1 cellular context compared by ENCODE assay signal in the genomic region with DNA sequence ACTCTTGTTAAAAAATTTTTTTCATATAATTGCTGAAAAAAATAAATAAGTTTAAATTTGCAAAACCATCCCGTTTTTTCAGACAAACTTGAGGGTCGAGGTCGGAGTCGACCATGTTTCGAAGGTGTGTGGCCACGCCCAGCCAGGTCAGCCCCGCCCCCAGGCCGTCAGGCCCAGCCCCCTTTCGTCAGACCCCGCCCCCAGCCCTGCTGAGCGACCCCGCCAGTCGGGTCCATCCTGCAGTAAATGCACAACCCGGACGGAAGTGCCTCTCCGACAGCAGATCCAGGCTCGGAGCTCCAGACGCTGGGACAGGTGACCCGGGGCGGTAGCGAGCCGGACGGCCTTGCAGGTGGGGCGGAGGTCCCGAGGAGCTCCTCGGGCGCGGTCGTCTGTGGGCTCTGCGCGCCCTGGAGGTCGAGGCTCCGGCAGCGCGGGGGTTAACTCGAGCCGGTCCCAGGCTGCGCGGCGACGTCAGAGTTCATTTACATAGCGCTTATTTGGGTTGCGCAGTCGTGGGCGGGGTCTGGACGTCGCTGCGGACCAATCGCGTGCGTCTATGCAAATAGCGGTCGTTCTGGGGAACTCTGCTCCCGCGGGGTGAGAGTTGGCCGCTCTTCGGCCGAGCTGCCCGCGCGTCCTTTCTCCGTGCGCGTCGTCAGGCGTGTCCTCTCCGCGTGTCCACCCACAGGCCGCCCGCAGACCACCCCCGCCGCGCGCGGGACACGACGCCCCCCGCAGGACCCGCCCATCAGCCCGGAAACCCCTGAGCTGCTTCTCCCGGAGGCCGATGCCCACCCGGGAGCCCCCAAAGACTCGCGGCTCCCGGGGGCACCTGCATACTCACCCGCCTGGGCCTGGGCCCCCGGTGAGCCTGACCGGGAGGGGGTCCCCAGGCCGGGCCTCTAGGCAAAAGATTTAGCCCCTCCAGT.
TF ChIP-seq lines count a peak whose summit lies in the region.

A gene with protein sequence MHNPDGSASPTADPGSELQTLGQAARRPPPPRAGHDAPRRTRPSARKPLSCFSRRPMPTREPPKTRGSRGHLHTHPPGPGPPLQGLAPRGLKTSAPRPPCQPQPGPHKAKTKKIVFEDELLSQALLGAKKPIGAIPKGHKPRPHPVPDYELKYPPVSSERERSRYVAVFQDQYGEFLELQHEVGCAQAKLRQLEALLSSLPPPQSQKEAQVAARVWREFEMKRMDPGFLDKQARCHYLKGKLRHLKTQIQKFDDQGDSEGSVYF (plus strand): TSS at position 225 of the 932 bp plus-strand sequence. CDS start 22 bp downstream, at position 247.

TF ChIP-seq in HepG2, 621 proteins besides CTCF, POLR2A, EP300 and RAD21 (continued from another document and continues in another):
- TF ChIP-seq, protein P1, sequence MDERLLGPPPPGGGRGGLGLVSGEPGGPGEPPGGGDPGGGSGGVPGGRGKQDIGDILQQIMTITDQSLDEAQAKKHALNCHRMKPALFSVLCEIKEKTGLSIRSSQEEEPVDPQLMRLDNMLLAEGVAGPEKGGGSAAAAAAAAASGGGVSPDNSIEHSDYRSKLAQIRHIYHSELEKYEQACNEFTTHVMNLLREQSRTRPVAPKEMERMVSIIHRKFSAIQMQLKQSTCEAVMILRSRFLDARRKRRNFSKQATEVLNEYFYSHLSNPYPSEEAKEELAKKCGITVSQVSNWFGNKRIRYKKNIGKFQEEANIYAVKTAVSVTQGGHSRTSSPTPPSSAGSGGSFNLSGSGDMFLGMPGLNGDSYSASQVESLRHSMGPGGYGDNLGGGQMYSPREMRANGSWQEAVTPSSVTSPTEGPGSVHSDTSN (CRISPR knock-in tag; IDR thresholded peaks at IDR 0.05), result no peak
- TF ChIP-seq TBP (CRISPR knock-in tag; IDR thresholded peaks at IDR 0.05) (no peak), ZNF430 (CRISPR knock-in tag; IDR thresholded peaks at IDR 0.05) (peak; percentile 87), SIN3B (IDR thresholded peaks at IDR 0.05; ENCODE audit: low read length) (no peak), ZNF207 (IDR thresholded peaks at IDR 0.05; ENCODE audit: borderline replicate concordance) (no peak), CEBPG (CRISPR knock-in tag; IDR thresholded peaks at IDR 0.05) (peak; percentile 69), HHEX (CRISPR knock-in tag; IDR thresholded peaks at IDR 0.05) (no peak), ZMAT3 (CRISPR knock-in tag; conservative IDR thresholded peaks at IDR 0.05) (peak; percentile 64; the same call in 1 of the 2 replicates), KDM3A (CRISPR knock-in tag; IDR thresholded peaks at IDR 0.05; ENCODE audit: low read depth) (peak; percentile 58; the same call in 1 of the 2 replicates), HOXA5 (CRISPR knock-in tag; IDR thresholded peaks at IDR 0.05) (peak; percentile 80), ZNF451 (CRISPR knock-in tag; IDR thresholded peaks at IDR 0.05) (no peak), ZNF616 (CRISPR knock-in tag; IDR thresholded peaks at IDR 0.05; ENCODE audit: low read depth) (0 out of 2 replicates have a peak, but pooled peaks have one; percentile 57), IRX3 (CRISPR knock-in tag; IDR thresholded peaks at IDR 0.05; ENCODE audit: borderline replicate concordance, low read depth) (no peak), ZNF629 (CRISPR knock-in tag; conservative IDR thresholded peaks at IDR 0.05) (no peak), ZNF296 (CRISPR knock-in tag; conservative IDR thresholded peaks at IDR 0.05) (peak; percentile 83), MEF2D (CRISPR knock-in tag; IDR thresholded peaks at IDR 0.05) (peak; percentile 62; the same call in 1 of the 2 replicates), HOXA9 (CRISPR knock-in tag; IDR thresholded peaks at IDR 0.05; ENCODE audit: borderline replicate concordance) (peak; percentile 49; the same call in 1 of the 2 replicates), GPN1 (CRISPR knock-in tag; IDR thresholded peaks at IDR 0.05; ENCODE audit: borderline replicate concordance) (no peak), PCBP1 (IDR thresholded peaks at IDR 0.05; ENCODE audit: borderline replicate concordance, low read depth, low read length) (no peak), ZBTB7B (CRISPR knock-in tag; IDR thresholded peaks at IDR 0.05) (peak; percentile 64), TAF1 (CRISPR knock-in tag; IDR thresholded peaks at IDR 0.05) (peak; percentile 82), U2AF1 (optimal IDR thresholded peaks at IDR 0.05; ENCODE audit: low read depth, low read length) (no peak), ZNF558 (CRISPR knock-in tag; IDR thresholded peaks at IDR 0.05; ENCODE audit: borderline replicate concordance) (peak; percentile 81; the same call in 1 of the 2 replicates), BORCS8-MEF2B (CRISPR knock-in tag; IDR thresholded peaks at IDR 0.05) (peak; percentile 56), ARID2 (CRISPR knock-in tag; IDR thresholded peaks at IDR 0.05; ENCODE audit: borderline replicate concordance) (no peak)
- TF ChIP-seq, protein P2, sequence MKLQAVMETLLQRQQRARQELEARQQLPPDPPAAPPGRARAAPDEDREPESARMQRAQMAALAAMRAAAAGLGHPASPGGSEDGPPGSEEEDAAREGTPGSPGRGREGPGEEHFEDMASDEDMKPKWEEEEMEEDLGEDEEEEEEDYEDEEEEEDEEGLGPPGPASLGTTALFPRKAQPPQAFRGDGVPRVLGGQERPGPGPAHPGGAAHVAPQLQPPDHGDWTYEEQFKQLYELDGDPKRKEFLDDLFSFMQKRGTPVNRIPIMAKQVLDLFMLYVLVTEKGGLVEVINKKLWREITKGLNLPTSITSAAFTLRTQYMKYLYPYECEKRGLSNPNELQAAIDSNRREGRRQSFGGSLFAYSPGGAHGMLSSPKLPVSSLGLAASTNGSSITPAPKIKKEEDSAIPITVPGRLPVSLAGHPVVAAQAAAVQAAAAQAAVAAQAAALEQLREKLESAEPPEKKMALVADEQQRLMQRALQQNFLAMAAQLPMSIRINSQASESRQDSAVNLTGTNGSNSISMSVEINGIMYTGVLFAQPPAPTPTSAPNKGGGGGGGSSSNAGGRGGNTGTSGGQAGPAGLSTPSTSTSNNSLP (IDR thresholded peaks at IDR 0.05; ENCODE audit: low read depth, low read length), result no peak
- TF ChIP-seq, protein P3, sequence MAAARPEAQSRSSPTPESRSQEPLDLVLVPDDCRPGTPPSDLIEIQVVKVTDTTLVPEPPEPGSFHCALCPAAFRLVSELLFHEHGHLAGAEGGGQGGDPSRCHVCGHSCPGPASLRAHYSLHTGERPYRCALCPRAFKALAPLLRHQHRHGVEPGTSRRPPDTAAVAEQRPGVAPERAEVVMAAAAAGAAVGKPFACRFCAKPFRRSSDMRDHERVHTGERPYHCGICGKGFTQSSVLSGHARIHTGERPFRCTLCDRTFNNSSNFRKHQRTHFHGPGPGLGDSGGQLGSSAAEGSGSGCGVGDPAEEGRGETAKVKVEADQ (CRISPR knock-in tag; IDR thresholded peaks at IDR 0.05; ENCODE audit: borderline replicate concordance), result peak; percentile 65; the same call in 1 of the 2 replicates
- TF ChIP-seq, protein P4, sequence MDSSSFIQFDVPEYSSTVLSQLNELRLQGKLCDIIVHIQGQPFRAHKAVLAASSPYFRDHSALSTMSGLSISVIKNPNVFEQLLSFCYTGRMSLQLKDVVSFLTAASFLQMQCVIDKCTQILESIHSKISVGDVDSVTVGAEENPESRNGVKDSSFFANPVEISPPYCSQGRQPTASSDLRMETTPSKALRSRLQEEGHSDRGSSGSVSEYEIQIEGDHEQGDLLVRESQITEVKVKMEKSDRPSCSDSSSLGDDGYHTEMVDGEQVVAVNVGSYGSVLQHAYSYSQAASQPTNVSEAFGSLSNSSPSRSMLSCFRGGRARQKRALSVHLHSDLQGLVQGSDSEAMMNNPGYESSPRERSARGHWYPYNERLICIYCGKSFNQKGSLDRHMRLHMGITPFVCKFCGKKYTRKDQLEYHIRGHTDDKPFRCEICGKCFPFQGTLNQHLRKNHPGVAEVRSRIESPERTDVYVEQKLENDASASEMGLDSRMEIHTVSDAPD (CRISPR knock-in tag; IDR thresholded peaks at IDR 0.05), result no peak
- TF ChIP-seq, protein P5, sequence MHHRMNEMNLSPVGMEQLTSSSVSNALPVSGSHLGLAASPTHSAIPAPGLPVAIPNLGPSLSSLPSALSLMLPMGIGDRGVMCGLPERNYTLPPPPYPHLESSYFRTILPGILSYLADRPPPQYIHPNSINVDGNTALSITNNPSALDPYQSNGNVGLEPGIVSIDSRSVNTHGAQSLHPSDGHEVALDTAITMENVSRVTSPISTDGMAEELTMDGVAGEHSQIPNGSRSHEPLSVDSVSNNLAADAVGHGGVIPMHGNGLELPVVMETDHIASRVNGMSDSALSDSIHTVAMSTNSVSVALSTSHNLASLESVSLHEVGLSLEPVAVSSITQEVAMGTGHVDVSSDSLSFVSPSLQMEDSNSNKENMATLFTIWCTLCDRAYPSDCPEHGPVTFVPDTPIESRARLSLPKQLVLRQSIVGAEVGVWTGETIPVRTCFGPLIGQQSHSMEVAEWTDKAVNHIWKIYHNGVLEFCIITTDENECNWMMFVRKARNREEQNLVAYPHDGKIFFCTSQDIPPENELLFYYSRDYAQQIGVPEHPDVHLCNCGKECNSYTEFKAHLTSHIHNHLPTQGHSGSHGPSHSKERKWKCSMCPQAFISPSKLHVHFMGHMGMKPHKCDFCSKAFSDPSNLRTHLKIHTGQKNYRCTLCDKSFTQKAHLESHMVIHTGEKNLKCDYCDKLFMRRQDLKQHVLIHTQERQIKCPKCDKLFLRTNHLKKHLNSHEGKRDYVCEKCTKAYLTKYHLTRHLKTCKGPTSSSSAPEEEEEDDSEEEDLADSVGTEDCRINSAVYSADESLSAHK (CRISPR knock-in tag; IDR thresholded peaks at IDR 0.05; ENCODE audit: borderline replicate concordance), result no peak
- TF ChIP-seq, protein P6, sequence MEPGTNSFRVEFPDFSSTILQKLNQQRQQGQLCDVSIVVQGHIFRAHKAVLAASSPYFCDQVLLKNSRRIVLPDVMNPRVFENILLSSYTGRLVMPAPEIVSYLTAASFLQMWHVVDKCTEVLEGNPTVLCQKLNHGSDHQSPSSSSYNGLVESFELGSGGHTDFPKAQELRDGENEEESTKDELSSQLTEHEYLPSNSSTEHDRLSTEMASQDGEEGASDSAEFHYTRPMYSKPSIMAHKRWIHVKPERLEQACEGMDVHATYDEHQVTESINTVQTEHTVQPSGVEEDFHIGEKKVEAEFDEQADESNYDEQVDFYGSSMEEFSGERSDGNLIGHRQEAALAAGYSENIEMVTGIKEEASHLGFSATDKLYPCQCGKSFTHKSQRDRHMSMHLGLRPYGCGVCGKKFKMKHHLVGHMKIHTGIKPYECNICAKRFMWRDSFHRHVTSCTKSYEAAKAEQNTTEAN (CRISPR knock-in tag; conservative IDR thresholded peaks at IDR 0.05), result peak; percentile 56; the same call in 1 of the 2 replicates
- TF ChIP-seq, protein P7, sequence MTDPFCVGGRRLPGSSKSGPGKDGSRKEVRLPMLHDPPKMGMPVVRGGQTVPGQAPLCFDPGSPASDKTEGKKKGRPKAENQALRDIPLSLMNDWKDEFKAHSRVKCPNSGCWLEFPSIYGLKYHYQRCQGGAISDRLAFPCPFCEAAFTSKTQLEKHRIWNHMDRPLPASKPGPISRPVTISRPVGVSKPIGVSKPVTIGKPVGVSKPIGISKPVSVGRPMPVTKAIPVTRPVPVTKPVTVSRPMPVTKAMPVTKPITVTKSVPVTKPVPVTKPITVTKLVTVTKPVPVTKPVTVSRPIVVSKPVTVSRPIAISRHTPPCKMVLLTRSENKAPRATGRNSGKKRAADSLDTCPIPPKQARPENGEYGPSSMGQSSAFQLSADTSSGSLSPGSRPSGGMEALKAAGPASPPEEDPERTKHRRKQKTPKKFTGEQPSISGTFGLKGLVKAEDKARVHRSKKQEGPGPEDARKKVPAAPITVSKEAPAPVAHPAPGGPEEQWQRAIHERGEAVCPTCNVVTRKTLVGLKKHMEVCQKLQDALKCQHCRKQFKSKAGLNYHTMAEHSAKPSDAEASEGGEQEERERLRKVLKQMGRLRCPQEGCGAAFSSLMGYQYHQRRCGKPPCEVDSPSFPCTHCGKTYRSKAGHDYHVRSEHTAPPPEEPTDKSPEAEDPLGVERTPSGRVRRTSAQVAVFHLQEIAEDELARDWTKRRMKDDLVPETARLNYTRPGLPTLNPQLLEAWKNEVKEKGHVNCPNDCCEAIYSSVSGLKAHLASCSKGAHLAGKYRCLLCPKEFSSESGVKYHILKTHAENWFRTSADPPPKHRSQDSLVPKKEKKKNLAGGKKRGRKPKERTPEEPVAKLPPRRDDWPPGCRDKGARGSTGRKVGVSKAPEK (CRISPR knock-in tag; IDR thresholded peaks at IDR 0.05; ENCODE audit: borderline replicate concordance), result no peak
- TF ChIP-seq, protein P8, sequence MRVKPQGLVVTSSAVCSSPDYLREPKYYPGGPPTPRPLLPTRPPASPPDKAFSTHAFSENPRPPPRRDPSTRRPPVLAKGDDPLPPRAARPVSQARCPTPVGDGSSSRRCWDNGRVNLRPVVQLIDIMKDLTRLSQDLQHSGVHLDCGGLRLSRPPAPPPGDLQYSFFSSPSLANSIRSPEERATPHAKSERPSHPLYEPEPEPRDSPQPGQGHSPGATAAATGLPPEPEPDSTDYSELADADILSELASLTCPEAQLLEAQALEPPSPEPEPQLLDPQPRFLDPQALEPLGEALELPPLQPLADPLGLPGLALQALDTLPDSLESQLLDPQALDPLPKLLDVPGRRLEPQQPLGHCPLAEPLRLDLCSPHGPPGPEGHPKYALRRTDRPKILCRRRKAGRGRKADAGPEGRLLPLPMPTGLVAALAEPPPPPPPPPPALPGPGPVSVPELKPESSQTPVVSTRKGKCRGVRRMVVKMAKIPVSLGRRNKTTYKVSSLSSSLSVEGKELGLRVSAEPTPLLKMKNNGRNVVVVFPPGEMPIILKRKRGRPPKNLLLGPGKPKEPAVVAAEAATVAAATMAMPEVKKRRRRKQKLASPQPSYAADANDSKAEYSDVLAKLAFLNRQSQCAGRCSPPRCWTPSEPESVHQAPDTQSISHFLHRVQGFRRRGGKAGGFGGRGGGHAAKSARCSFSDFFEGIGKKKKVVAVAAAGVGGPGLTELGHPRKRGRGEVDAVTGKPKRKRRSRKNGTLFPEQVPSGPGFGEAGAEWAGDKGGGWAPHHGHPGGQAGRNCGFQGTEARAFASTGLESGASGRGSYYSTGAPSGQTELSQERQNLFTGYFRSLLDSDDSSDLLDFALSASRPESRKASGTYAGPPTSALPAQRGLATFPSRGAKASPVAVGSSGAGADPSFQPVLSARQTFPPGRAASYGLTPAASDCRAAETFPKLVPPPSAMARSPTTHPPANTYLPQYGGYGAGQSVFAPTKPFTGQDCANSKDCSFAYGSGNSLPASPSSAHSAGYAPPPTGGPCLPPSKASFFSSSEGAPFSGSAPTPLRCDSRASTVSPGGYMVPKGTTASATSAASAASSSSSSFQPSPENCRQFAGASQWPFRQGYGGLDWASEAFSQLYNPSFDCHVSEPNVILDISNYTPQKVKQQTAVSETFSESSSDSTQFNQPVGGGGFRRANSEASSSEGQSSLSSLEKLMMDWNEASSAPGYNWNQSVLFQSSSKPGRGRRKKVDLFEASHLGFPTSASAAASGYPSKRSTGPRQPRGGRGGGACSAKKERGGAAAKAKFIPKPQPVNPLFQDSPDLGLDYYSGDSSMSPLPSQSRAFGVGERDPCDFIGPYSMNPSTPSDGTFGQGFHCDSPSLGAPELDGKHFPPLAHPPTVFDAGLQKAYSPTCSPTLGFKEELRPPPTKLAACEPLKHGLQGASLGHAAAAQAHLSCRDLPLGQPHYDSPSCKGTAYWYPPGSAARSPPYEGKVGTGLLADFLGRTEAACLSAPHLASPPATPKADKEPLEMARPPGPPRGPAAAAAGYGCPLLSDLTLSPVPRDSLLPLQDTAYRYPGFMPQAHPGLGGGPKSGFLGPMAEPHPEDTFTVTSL (CRISPR knock-in tag; IDR thresholded peaks at IDR 0.05; ENCODE audit: borderline replicate concordance), result 0 out of 2 replicates have a peak, but pooled peaks have one; percentile 44
